13 cellular contexts compared by ENCODE assay signal in the genomic region with DNA sequence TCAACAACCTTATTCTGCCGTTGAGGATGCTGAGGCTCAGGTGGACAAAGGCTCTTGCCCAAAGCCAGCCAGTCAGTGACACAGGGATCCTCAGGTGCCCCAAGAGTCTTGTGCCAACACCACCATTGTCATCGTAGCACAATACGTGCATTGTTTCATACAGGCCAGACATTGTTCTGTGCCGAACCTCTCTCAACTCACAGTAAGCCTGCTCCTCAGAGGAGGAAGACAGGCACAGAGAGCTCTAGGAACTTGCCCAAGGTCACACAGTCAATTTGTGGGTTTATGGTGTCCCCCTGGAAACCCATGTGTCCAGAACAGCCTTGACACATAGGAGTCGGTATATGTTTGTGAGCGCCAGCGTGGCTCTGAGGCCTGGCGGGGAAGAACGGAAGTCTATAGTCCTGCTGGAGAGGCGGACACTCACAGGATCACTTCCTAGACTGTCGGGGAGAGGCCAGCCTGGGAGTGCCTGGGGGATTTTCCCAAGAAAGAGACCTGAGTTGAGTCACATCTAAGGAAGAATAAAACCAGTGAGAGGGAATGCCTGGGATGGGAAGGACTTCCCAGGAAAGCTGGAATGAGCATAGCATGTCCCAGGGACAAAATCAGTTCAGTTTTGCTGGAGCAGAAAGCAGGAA. TPM values are rescaled to one million over a fixed set of nuclear protein-coding genes. Genes with fewer than 3 reads are reported as not detected.
DNase-seq lines count a peak whose midpoint lies in the region; ATAC-seq and TF ChIP-seq lines count a peak whose summit lies in the region.
"Had no signal": no experiment of that assay in that cellular context is flagged by ENCODE, and none has a peak within 500 bp of the region (broad histone marks: within the 10 kb centered on the region; RNA-seq: fewer than 3 reads in every experiment).

No MANE protein-coding gene starts in this region.

- no peak for ATAC-seq in activated CD8-positive, alpha-beta memory T cell treated with anti-CD3 and anti-CD28 coated beads, Interleukin-2, amount 10 ng/mL, durations not matched to agents 7 days and 5 days
- no peak for ATAC-seq in effector memory CD8-positive, alpha-beta T cell (replicated peaks)
- no peak for ATAC-seq in HG03354 (IDR thresholded peaks at IDR 0.05; ENCODE audit: poor library complexity, severe bottlenecking, unreplicated experiment)

- no peaks in the 10 kb centered on the region for H3K9me2 ChIP-seq in PC-9 (ENCODE audit: insufficient read depth)

- H3K27ac Mint-ChIP-seq in activated CD8-positive, alpha-beta memory T cell treated with anti-CD3 and anti-CD28 coated beads, Interleukin-2, amount 10 ng/mL, durations not matched to agents 7 days and 5 days = peak overlapping the region; percentile 25
- H3K27ac Mint-ChIP-seq in effector memory CD8-positive, alpha-beta T cell = peak overlapping the region; percentile 58 to 85

- H2AFZ ChIP-seq in PC-9 = no peak overlapping the region

- CTCF ChIA-PET in activated CD8-positive, alpha-beta memory T cell treated with anti-CD3 and anti-CD28 coated beads, Interleukin-2, amount 10 ng/mL, durations not matched to agents 7 days and 5 days (lab: Charles Lee) = interaction anchor here (1.0 to 1.3 kb wide), 2 partner anchors 11 to 49 kb away, joined by 3 to 4 read pairs; no protein-coding TSS in a partner anchor
- CTCF ChIA-PET in PC-9 (lab: Charles Lee) = no interaction called here

- intact Hi-C loops in PC-9 (cut with micrococcal nuclease; ENCODE audit: unreplicated experiment) (no loop called here), dorsolateral prefrontal cortex (cut with DNase I) (no loop called here)

- no TSS peak for BruUV-seq in PC-9 (replicated peaks; lab: Mats Ljungman, UMichigan)

- peaks cover 72% of the 10 kb centered on the region for H3K4me1 Mint-ChIP-seq in activated CD8-positive, alpha-beta memory T cell treated with anti-CD3 and anti-CD28 coated beads, Interleukin-2, amount 10 ng/mL, durations not matched to agents 7 days and 5 days
- peaks cover 47 to 54% of the 10 kb centered on the region in 2 donors for H3K4me1 Mint-ChIP-seq in effector memory CD8-positive, alpha-beta T cell (ENCODE audit: low read depth in 2 of 2)

- H3K27me3 ChIP-seq in PC-9 (ENCODE audit: insufficient read depth, low read depth) (no peaks in the 10 kb centered on the region), dorsolateral prefrontal cortex (peaks cover 0 to 5% (median 0%) of the 10 kb centered on the region in 45 donors)
- H3K27me3 ChIP-seq: MG63 had no signal

- no peaks in the 10 kb centered on the region for H3K9me3 ChIP-seq in PC-9 (ENCODE audit: insufficient read depth, low read depth)
- H3K9me3 ChIP-seq: MG63, thoracic aorta had no signal

- no peak overlapping the region for H3K4me3 ChIP-seq in PC-9
- H3K4me3 ChIP-seq in dorsolateral prefrontal cortex = no peak overlapping the region
- H3K4me3 ChIP-seq: MG63, thoracic aorta had no signal

- peaks cover 81% of the 10 kb centered on the region for H3K4me1 ChIP-seq in PC-9 (replicated peaks; ENCODE audit: insufficient read depth)

- H3F3A ChIP-seq in PC-9 (ENCODE audit: insufficient read depth, low read depth) = peaks cover 58% of the 10 kb centered on the region

- H3K36me3 Mint-ChIP-seq in activated CD8-positive, alpha-beta memory T cell treated with anti-CD3 and anti-CD28 coated beads, Interleukin-2, amount 10 ng/mL, durations not matched to agents 7 days and 5 days = no peaks in the 10 kb centered on the region
- peaks cover 2% of the 10 kb centered on the region for H3K36me3 Mint-ChIP-seq in effector memory CD8-positive, alpha-beta T cell (ENCODE audit: insufficient read depth)

- H3K27ac ChIP-seq in PC-9 (peak overlapping the region; percentile 89), dorsolateral prefrontal cortex (no peak overlapping the region)
- H3K27ac ChIP-seq: thoracic aorta had no signal

- peaks cover 3% of the 10 kb centered on the region for H3K9me3 Mint-ChIP-seq in activated CD8-positive, alpha-beta memory T cell treated with anti-CD3 and anti-CD28 coated beads, Interleukin-2, amount 10 ng/mL, durations not matched to agents 7 days and 5 days (ENCODE audit: low read depth)
- no peaks in the 10 kb centered on the region for H3K9me3 Mint-ChIP-seq in effector memory CD8-positive, alpha-beta T cell

- no peaks in the 10 kb centered on the region for H3K36me3 ChIP-seq in PC-9 (ENCODE audit: low read depth)
- H3K36me3 ChIP-seq: MG63, thoracic aorta had no signal

- POLR2A ChIA-PET in PC-9 (lab: Charles Lee; ENCODE audit: unreplicated experiment) = no interaction called here

- DNase-seq in activated CD8-positive, alpha-beta memory T cell treated with anti-CD3 and anti-CD28 coated beads, Interleukin-2, amount 10 ng/mL, durations not matched to agents 7 days and 5 days = no peak
- DNase-seq in activated CD8-positive, alpha-beta memory T cell treated with anti-CD3 and anti-CD28 coated beads, Interleukin-2, amount 50 U/mL, for 48 hours = no peak
- DNase-seq in PC-9 (no peak), pons (ENCODE audit: low spot score) (peak; percentile 35), dorsolateral prefrontal cortex (no peak)
- DNase-seq in effector memory CD8-positive, alpha-beta T cell = no peak
- DNase-seq in stimulated activated CD4-positive, alpha-beta T cell treated with anti-CD3 and anti-CD28 coated beads, Interleukin-15, amount 100 ng/mL, for 24 hours = no peak
- DNase-seq: activated CD4-positive, CD25-positive, alpha-beta regulatory T cell treated with anti-CD3 and anti-CD28 coated beads, Interleukin-2, amount 50 U/mL, for 72 hours; MG63; midbrain; NK-92 treated with Interleukin-12 subunit alpha and Interleukin-12 subunit beta, amount 100 ng/mL, for 24 hours had no signal

- TF ChIP-seq CTCF in PC-9 (conservative IDR thresholded peaks at IDR 0.05) (no peak), dorsolateral prefrontal cortex (IDR thresholded peaks at IDR 0.05 in 54 of 56, conservative IDR thresholded peaks at IDR 0.05 in 2 of 56; ENCODE audit: low read depth in 1 of 56, partially characterized antibody in 56 of 56) (no peak)

- H3K79me2 ChIP-seq in PC-9 (ENCODE audit: low read depth) = no peaks in the 10 kb centered on the region

- no peaks in the 10 kb centered on the region for H3K27me3 Mint-ChIP-seq in activated CD8-positive, alpha-beta memory T cell treated with anti-CD3 and anti-CD28 coated beads, Interleukin-2, amount 10 ng/mL, durations not matched to agents 7 days and 5 days
- H3K27me3 Mint-ChIP-seq in effector memory CD8-positive, alpha-beta T cell = no peaks in the 10 kb centered on the region

- no peaks in the 10 kb centered on the region for H4K20me1 ChIP-seq in PC-9 (ENCODE audit: insufficient read depth)

- no peak overlapping the region for H3K4me3 Mint-ChIP-seq in activated CD8-positive, alpha-beta memory T cell treated with anti-CD3 and anti-CD28 coated beads, Interleukin-2, amount 10 ng/mL, durations not matched to agents 7 days and 5 days
- H3K4me3 Mint-ChIP-seq in effector memory CD8-positive, alpha-beta T cell = peak overlapping the region; percentile 26 to 34

- H3K4me2 ChIP-seq in PC-9 = 0 out of 2 replicates have a peak overlapping the region, but pooled peaks have one; percentile 10

RNA-seq across cellular contexts. Expression of a gene that starts 20.2 kb away (rescaled TPM):
- 100 to 1,000 TPM; 107 to 304 TPM for total RNA-seq in activated CD8-positive, alpha-beta memory T cell treated with anti-CD3 and anti-CD28 coated beads, Interleukin-2, amount 10 ng/mL, durations not matched to agents 7 days and 5 days
- total RNA-seq in PC-9 (2021) (17.2 and 17.4 TPM in 2 replicates), dorsolateral prefrontal cortex (1 to 10 TPM in 24 of 120 experiments, under 1 TPM in 53, not detected in 43; 0.10 to 6.6 (median 0.61) TPM)

RNA-seq across cellular contexts. Expression of a gene that starts 40.3 kb away (rescaled TPM):
- 100 to 1,000 TPM; 122 to 141 TPM for total RNA-seq in activated CD8-positive, alpha-beta memory T cell treated with anti-CD3 and anti-CD28 coated beads, Interleukin-2, amount 10 ng/mL, durations not matched to agents 7 days and 5 days
- total RNA-seq in PC-9 (2021) (not detected in 2 replicates), dorsolateral prefrontal cortex (1 to 10 TPM in 27 of 120 experiments, under 1 TPM in 47, not detected in 46; 0.23 to 6.7 (median 0.77) TPM)

Comparison
In these comparisons a context has a peak if more than half of its experiments do, and no peak if none do; other contexts are left out.
1. RNA of a gene that starts 40.3 kb away (total RNA-seq): 122 to 141 TPM in activated CD8-positive, alpha-beta memory T cell treated with anti-CD3 and anti-CD28 coated beads, Interleukin-2, amount 10 ng/mL, durations not matched to agents 7 days and 5 days; 0.23 to 6.7 TPM in dorsolateral prefrontal cortex and not detected in PC-9; every median in the first group is over 10 times any median in the second.